1 cellular context compared by ENCODE assay signal in genomic region chr1:160261878-160262794, GRCh38.
TF ChIP-seq lines count a peak whose summit lies in the region.

Gene DCAF8, minus strand, starts transcription at chr1:160262549. Its CDS starts 18,541 bp downstream, at chr1:160244008.

TF ChIP-seq in HepG2, 621 proteins besides CTCF, POLR2A, EP300 and RAD21 (continued from another document and continues in another):
- TF ChIP-seq, protein P1, sequence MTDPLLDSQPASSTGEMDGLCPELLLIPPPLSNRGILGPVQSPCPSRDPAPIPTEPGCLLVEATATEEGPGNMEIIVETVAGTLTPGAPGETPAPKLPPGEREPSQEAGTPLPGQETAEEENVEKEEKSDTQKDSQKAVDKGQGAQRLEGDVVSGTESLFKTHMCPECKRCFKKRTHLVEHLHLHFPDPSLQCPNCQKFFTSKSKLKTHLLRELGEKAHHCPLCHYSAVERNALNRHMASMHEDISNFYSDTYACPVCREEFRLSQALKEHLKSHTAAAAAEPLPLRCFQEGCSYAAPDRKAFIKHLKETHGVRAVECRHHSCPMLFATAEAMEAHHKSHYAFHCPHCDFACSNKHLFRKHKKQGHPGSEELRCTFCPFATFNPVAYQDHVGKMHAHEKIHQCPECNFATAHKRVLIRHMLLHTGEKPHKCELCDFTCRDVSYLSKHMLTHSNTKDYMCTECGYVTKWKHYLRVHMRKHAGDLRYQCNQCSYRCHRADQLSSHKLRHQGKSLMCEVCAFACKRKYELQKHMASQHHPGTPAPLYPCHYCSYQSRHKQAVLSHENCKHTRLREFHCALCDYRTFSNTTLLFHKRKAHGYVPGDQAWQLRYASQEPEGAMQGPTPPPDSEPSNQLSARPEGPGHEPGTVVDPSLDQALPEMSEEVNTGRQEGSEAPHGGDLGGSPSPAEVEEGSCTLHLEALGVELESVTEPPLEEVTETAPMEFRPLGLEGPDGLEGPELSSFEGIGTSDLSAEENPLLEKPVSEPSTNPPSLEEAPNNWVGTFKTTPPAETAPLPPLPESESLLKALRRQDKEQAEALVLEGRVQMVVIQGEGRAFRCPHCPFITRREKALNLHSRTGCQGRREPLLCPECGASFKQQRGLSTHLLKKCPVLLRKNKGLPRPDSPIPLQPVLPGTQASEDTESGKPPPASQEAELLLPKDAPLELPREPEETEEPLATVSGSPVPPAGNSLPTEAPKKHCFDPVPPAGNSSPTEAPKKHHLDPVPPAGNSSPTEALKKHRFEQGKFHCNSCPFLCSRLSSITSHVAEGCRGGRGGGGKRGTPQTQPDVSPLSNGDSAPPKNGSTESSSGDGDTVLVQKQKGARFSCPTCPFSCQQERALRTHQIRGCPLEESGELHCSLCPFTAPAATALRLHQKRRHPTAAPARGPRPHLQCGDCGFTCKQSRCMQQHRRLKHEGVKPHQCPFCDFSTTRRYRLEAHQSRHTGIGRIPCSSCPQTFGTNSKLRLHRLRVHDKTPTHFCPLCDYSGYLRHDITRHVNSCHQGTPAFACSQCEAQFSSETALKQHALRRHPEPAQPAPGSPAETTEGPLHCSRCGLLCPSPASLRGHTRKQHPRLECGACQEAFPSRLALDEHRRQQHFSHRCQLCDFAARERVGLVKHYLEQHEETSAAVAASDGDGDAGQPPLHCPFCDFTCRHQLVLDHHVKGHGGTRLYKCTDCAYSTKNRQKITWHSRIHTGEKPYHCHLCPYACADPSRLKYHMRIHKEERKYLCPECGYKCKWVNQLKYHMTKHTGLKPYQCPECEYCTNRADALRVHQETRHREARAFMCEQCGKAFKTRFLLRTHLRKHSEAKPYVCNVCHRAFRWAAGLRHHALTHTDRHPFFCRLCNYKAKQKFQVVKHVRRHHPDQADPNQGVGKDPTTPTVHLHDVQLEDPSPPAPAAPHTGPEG (CRISPR knock-in tag; IDR thresholded peaks at IDR 0.05) = no peak; the same call in 1 of the 2 replicates
- TF ChIP-seq U2AF1 (optimal IDR thresholded peaks at IDR 0.05; ENCODE audit: low read depth, low read length) (peak; percentile 12), IRF9 (CRISPR knock-in tag; IDR thresholded peaks at IDR 0.05; ENCODE audit: borderline replicate concordance) (peak; percentile 87; the same call in 1 of the 2 replicates), GATAD1 (CRISPR knock-in tag; IDR thresholded peaks at IDR 0.05) (peak; percentile 95), TOE1 (CRISPR knock-in tag; IDR thresholded peaks at IDR 0.05) (no peak; the same call in 1 of the 2 replicates), ESRRA (CRISPR knock-in tag; IDR thresholded peaks at IDR 0.05; ENCODE audit: low read depth) (no peak), KMT2A (CRISPR knock-in tag; IDR thresholded peaks at IDR 0.05) (peak; percentile 90), ZNF639 (CRISPR knock-in tag; conservative IDR thresholded peaks at IDR 0.05) (0 out of 2 replicates have a peak, but pooled peaks have one; percentile 40), SP1 (IDR thresholded peaks at IDR 0.05) (no peak), SP1 (CRISPR knock-in tag; IDR thresholded peaks at IDR 0.05) (peak; percentile 67), ZNF460 (CRISPR knock-in tag; IDR thresholded peaks at IDR 0.05; ENCODE audit: borderline replicate concordance) (no peak), ATF7 (IDR thresholded peaks at IDR 0.05) (no peak), ATF7 (CRISPR knock-in tag; IDR thresholded peaks at IDR 0.05) (no peak), E2F2 (CRISPR knock-in tag; IDR thresholded peaks at IDR 0.05; ENCODE audit: borderline replicate concordance) (no peak), DMAP1 (CRISPR knock-in tag; IDR thresholded peaks at IDR 0.05) (peak; percentile 86), ZNF343 (CRISPR knock-in tag; IDR thresholded peaks at IDR 0.05) (peak; percentile 86; the same call in 1 of the 2 replicates), SNAI1 (CRISPR knock-in tag; IDR thresholded peaks at IDR 0.05; ENCODE audit: borderline replicate concordance) (0 out of 2 replicates have a peak, but pooled peaks have one; percentile 69), ZNF781 (CRISPR knock-in tag; IDR thresholded peaks at IDR 0.05; ENCODE audit: borderline replicate concordance, not compliant biosample characterization) (peak; percentile 37), ZFP37 (CRISPR knock-in tag; IDR thresholded peaks at IDR 0.05; ENCODE audit: borderline replicate concordance) (no peak), EEA1 (CRISPR knock-in tag; IDR thresholded peaks at IDR 0.05; ENCODE audit: borderline replicate concordance) (peak; percentile 60; the same call in 1 of the 2 replicates), ZNF549 (CRISPR knock-in tag; IDR thresholded peaks at IDR 0.05) (no peak), ZC3H4 (CRISPR knock-in tag; IDR thresholded peaks at IDR 0.05; ENCODE audit: borderline replicate concordance) (peak; percentile 60; the same call in 1 of the 2 replicates), ZNF503 (CRISPR knock-in tag; IDR thresholded peaks at IDR 0.05) (no peak), ZNF296 (CRISPR knock-in tag; conservative IDR thresholded peaks at IDR 0.05) (0 out of 2 replicates have a peak, but pooled peaks have one; percentile 22), TBP (CRISPR knock-in tag; IDR thresholded peaks at IDR 0.05) (no peak), REXO4 (CRISPR knock-in tag; IDR thresholded peaks at IDR 0.05; ENCODE audit: borderline replicate concordance) (no peak), ZNF382 (CRISPR knock-in tag; IDR thresholded peaks at IDR 0.05; ENCODE audit: borderline replicate concordance) (no peak), ZBTB20 (CRISPR knock-in tag; IDR thresholded peaks at IDR 0.05; ENCODE audit: borderline replicate concordance, low read depth) (no peak), ZBTB37 (CRISPR knock-in tag; IDR thresholded peaks at IDR 0.05) (no peak), ERF (CRISPR knock-in tag; IDR thresholded peaks at IDR 0.05) (peak; percentile 78; the same call in 1 of the 2 replicates), ZNF615 (CRISPR knock-in tag; IDR thresholded peaks at IDR 0.05; ENCODE audit: borderline replicate concordance) (no peak), WIZ (CRISPR knock-in tag; IDR thresholded peaks at IDR 0.05) (peak; percentile 72; the same call in 1 of the 2 replicates), ZSCAN9 (CRISPR knock-in tag; IDR thresholded peaks at IDR 0.05; ENCODE audit: borderline replicate concordance) (no peak; the same call in 1 of the 2 replicates), MTF2 (CRISPR knock-in tag; IDR thresholded peaks at IDR 0.05; ENCODE audit: borderline replicate concordance) (peak; percentile 89; the same call in 1 of the 2 replicates), ZBTB7A (CRISPR knock-in tag; IDR thresholded peaks at IDR 0.05) (peak; percentile 84), ZNF256 (CRISPR knock-in tag; conservative IDR thresholded peaks at IDR 0.05) (peak; percentile 59; the same call in 1 of the 2 replicates), RXRA (CRISPR knock-in tag; IDR thresholded peaks at IDR 0.05) (peak; percentile 75), KAT2B (IDR thresholded peaks at IDR 0.05; ENCODE audit: borderline replicate concordance, low read depth, low read length) (no peak)
- TF ChIP-seq, protein P2, sequence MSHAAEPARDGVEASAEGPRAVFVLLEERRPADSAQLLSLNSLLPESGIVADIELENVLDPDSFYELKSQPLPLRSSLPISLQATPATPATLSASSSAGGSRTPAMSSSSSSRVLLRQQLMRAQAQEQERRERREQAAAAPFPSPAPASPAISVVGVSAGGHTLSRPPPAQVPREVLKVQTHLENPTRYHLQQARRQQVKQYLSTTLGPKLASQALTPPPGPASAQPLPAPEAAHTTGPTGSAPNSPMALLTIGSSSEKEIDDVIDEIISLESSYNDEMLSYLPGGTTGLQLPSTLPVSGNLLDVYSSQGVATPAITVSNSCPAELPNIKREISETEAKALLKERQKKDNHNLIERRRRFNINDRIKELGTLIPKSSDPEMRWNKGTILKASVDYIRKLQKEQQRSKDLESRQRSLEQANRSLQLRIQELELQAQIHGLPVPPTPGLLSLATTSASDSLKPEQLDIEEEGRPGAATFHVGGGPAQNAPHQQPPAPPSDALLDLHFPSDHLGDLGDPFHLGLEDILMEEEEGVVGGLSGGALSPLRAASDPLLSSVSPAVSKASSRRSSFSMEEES (CRISPR knock-in tag; IDR thresholded peaks at IDR 0.05) = peak; percentile 47
- TF ChIP-seq, protein P3, sequence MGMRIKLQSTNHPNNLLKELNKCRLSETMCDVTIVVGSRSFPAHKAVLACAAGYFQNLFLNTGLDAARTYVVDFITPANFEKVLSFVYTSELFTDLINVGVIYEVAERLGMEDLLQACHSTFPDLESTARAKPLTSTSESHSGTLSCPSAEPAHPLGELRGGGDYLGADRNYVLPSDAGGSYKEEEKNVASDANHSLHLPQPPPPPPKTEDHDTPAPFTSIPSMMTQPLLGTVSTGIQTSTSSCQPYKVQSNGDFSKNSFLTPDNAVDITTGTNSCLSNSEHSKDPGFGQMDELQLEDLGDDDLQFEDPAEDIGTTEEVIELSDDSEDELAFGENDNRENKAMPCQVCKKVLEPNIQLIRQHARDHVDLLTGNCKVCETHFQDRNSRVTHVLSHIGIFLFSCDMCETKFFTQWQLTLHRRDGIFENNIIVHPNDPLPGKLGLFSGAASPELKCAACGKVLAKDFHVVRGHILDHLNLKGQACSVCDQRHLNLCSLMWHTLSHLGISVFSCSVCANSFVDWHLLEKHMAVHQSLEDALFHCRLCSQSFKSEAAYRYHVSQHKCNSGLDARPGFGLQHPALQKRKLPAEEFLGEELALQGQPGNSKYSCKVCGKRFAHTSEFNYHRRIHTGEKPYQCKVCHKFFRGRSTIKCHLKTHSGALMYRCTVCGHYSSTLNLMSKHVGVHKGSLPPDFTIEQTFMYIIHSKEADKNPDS (CRISPR knock-in tag; IDR thresholded peaks at IDR 0.05) = peak; percentile 96
- TF ChIP-seq, protein P4, sequence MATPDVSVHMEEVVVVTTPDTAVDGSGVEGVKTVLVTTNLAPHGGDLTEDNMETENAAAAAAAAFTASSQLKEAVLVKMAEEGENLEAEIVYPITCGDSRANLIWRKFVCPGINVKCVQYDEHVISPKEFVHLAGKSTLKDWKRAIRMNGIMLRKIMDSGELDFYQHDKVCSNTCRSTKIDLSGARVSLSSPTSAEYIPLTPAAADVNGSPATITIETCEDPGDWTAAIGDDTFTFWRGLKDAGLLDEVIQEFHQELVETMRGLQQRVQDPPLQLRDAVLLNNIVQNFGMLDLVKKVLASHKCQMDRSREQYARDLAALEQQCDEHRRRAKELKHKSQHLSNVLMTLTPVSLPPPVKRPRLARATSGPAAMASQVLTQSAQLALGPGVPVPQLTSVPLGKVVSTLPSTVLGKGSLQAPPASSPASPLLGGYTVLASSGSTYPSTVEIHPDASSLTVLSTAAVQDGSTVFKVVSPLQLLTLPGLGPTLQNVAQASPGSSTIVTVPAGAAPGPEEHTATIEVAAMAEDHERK (CRISPR knock-in tag; IDR thresholded peaks at IDR 0.05; ENCODE audit: low read depth) = peak; percentile 73
- TF ChIP-seq, protein P5, sequence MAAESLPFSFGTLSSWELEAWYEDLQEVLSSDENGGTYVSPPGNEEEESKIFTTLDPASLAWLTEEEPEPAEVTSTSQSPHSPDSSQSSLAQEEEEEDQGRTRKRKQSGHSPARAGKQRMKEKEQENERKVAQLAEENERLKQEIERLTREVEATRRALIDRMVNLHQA (CRISPR knock-in tag; IDR thresholded peaks at IDR 0.05) = no peak
